ENCODE assay signal across 1 cellular context in the genomic region with DNA sequence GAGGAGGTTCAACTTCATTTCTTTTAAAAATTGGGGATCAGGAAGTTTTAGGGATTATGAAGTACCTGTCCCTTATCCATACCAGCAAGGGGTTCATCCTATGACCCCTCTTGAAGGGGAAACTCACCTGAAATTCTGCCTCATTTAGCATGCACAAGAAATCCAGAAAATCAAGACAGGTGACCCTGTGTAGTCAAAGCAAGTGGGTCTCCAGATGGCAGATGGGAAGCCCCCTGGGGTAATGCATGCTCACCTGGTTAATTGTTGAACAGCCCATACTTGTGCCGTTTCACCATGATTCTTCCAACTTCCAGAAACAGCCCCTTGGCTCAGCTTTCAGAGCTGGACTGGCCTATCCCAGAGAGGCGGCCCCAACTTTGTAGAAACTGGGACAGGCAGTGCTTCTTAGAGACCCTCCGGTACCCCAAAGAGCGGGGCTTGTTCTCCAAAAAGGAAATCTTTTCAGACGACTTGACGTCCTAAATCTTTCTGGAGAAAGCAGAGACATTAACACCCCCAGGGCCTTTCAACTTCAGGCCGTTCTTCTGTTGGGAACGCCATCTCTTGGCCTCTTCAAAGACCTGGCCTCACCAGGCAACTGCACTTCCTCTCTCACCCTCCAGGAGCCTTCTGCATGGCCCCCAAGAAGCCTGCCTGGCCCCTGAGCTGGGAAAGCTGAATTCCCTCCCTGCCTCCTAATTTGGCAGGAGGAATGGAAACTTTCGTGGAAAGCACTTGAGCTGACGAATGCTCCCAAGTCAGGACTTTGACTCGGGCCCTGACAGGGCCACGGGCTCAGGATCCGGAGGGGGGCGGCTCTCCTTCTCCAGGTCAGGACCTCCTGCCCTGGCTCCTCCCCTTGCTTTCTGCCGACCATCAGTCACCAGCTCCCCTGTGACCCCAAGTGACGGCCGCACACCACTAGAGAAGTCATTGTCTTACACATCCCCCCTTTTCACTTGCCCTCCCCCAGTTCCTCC.
TF ChIP-seq lines count a peak whose summit lies in the region.

No MANE protein-coding gene starts in this region.

TF ChIP-seq in GM12878, 131 proteins besides CTCF, POLR2A, EP300 and RAD21 (continued from another document):
- 0 out of 2 replicates have a peak, but pooled peaks have one; percentile 9 for TF ChIP-seq SPI1 (IDR thresholded peaks at IDR 0.05; ENCODE audit: borderline replicate concordance, insufficient read depth, low read depth, low read length)
TF ChIP-seq in GM12878: peak in this region for 1.
